Comparison of ENCODE assay signal across 8 cellular contexts in genomic region chr1:43329995-43330751, GRCh38. TPM values are rescaled to one million over a fixed set of nuclear protein-coding genes. Genes with fewer than 3 reads are reported as not detected.
DNase-seq lines count a peak whose midpoint lies in the region; ATAC-seq and TF ChIP-seq lines count a peak whose summit lies in the region.

No MANE protein-coding gene starts in this region.

- H3K4me3 ChIP-seq in sigmoid colon, result no peak overlapping the region

- peaks cover 0 to 3% (median 0%) of the 10 kb centered on the region in 4 donors for H3K9me3 ChIP-seq in sigmoid colon

- ATAC-seq in HG02610 (IDR thresholded peaks at IDR 0.05; ENCODE audit: unreplicated experiment) (peak; percentile 76), GM21717 (IDR thresholded peaks at IDR 0.05; ENCODE audit: unreplicated experiment) (no peak), GM21367 (IDR thresholded peaks at IDR 0.05; ENCODE audit: unreplicated experiment) (no peak)

- TF ChIP-seq CTCF in sigmoid colon (IDR thresholded peaks at IDR 0.05), result no peak

- no peaks in the 10 kb centered on the region for H3K36me3 ChIP-seq in sigmoid colon

- intact Hi-C loops in sigmoid colon (cut with DNase I), result no loop called here

- H3K4me1 ChIP-seq in sigmoid colon, result no peaks in the 10 kb centered on the region

- TF ChIP-seq EP300 in sigmoid colon (IDR thresholded peaks at IDR 0.05), result no peak

- no peak overlapping the region for H3K27ac ChIP-seq in sigmoid colon

- TF ChIP-seq POLR2A in sigmoid colon (IDR thresholded peaks at IDR 0.05), result no peak

- H3K27me3 ChIP-seq in sigmoid colon, result no peaks in the 10 kb centered on the region

- DNase-seq in UCSD-AML1 (lab: John Stamatoyannopoulos, UW; ENCODE audit: unreplicated experiment) (peak; percentile 90), fibroblast of peridontal ligament (ENCODE audit: extremely low read depth) (peak; percentile 76), sigmoid colon (peak; percentile 58), NCI-H774 (lab: John Stamatoyannopoulos, UW) (no peak), NCI-H1694 treated with DMSO at 0.1 percent for 48 hours (lab: John Stamatoyannopoulos, UW) (no peak)

- 35 to 54% methylated on average over 6 of the region's 6 CpGs for WGBS in sigmoid colon, 2 donors

RNA-seq across cellular contexts. Expression of gene MPL, which starts 7.4 kb away (rescaled TPM):
- not detected for total RNA-seq in sigmoid colon
- not detected for polyA plus RNA-seq in sigmoid colon

RNA-seq across cellular contexts. Expression of gene CDC20, which starts 28.6 kb away (rescaled TPM):
- total RNA-seq in sigmoid colon, result 1 to 10 TPM in 2 of 4 donors, under 1 TPM in 2; 0.66 to 3.4 (median 1.2) TPM
- polyA plus RNA-seq in sigmoid colon, result 10 to 100 TPM; 11.4 to 65.7 (median 17.1) TPM

RNA-seq across cellular contexts. Expression of gene TIE1, which starts 29.4 kb away (rescaled TPM):
- total RNA-seq in sigmoid colon, result 10 to 100 TPM in 3 of 4 donors, 1 to 10 TPM in 1; 8.8 to 33.8 (median 10.2) TPM
- polyA plus RNA-seq in sigmoid colon, result 1 to 10 TPM; 1.2 to 9.5 (median 1.8) TPM

RNA-seq across cellular contexts. Expression of gene ELOVL1, which starts 37.6 kb away (rescaled TPM):
- total RNA-seq in sigmoid colon, result 10 to 100 TPM; 26.8 to 39.6 (median 29.5) TPM
- polyA plus RNA-seq in sigmoid colon, result 100 to 1,000 TPM in 1 of 3 donors, 10 to 100 TPM in 2; 43.2 to 155 (median 63.6) TPM

RNA-seq across cellular contexts. Expression of gene C1orf210, which starts 44.8 kb away (rescaled TPM):
- total RNA-seq in sigmoid colon, result 1 to 10 TPM in 1 of 4 donors, not detected in 3; 2.1 TPM
- polyA plus RNA-seq in sigmoid colon, result 10 to 100 TPM; 44.6 to 68.5 (median 64.3) TPM

Comparison
In these comparisons a context has a peak if more than half of its experiments do, and no peak if none do; other contexts are left out.
1. DNase-seq: peak in UCSD-AML1 (single experiment), fibroblast of peridontal ligament (single experiment) and sigmoid colon (single experiment); none in NCI-H774 (single experiment) and NCI-H1694 treated with DMSO at 0.1 percent for 48 hours (single experiment).